ENCODE assay signal across 8 cellular contexts in genomic region chr10:29849434-29849833, GRCh38.
DNase-seq lines count a peak whose midpoint lies in the region; ATAC-seq and TF ChIP-seq lines count a peak whose summit lies in the region.
"Had no signal": no experiment of that assay in that cellular context is flagged by ENCODE, and none has a peak within 500 bp of the region (broad histone marks: within the 10 kb centered on the region; RNA-seq: fewer than 3 reads in every experiment).

No MANE protein-coding gene starts in this region.

- H3K27ac ChIP-seq in IMR-90 (ENCODE audit: insufficient read depth, low read length): peak overlapping the region; percentile 85
- H3K27ac ChIP-seq in thyroid gland: peak overlapping the region; percentile 1 to 68 (median 19)
- H3K27ac ChIP-seq in effector memory CD4-positive, alpha-beta T cell (ENCODE audit: insufficient read depth, low read length, poor library complexity, severe bottlenecking): no peak overlapping the region

- H4K20me1 ChIP-seq in IMR-90 (ENCODE audit: insufficient read depth, low read length): no peaks in the 10 kb centered on the region

- no peak overlapping the region for H2AK9ac ChIP-seq in IMR-90 (replicated peaks; ENCODE audit: low read depth, low read length, poor library complexity)

- dilution Hi-C loops in IMR-90 (cut with HindIII; ENCODE audit: low sequenced_read_pairs, unreplicated experiment): no loop called here

- peaks cover 5% of the 10 kb centered on the region; the same call in 1 of the 2 replicates for H3K9me1 ChIP-seq in IMR-90 (ENCODE audit: insufficient read depth, low read length)

- peak overlapping the region; percentile 85 for H3K4ac ChIP-seq in IMR-90 (ENCODE audit: low read depth, low read length)

- H3K36me3 ChIP-seq in IMR-90 (ENCODE audit: control insufficient read depth, insufficient read depth, low read length): no peaks in the 10 kb centered on the region
- H3K36me3 ChIP-seq in thyroid gland: no peaks in the 10 kb centered on the region
- H3K36me3 ChIP-seq in effector memory CD4-positive, alpha-beta T cell (ENCODE audit: control insufficient read depth, insufficient read depth, low read length): no peaks in the 10 kb centered on the region

- H3K27me3 ChIP-seq in IMR-90 (ENCODE audit: control insufficient read depth, insufficient read depth, low read length): no peaks in the 10 kb centered on the region
- no peaks in the 10 kb centered on the region for H3K27me3 ChIP-seq in thyroid gland
- H3K27me3 ChIP-seq in effector memory CD4-positive, alpha-beta T cell (replicated peaks; ENCODE audit: control insufficient read depth, insufficient read depth, low read length, poor library complexity, severe bottlenecking): no peaks in the 10 kb centered on the region

- peak overlapping the region; percentile 73 for H2BK5ac ChIP-seq in IMR-90 (ENCODE audit: low read depth, low read length, poor library complexity, severe bottlenecking)

- H3K14ac ChIP-seq in IMR-90 (replicated peaks; ENCODE audit: low read depth, low read length): peak overlapping the region; percentile 88

- peak overlapping the region; percentile 90 for H3K23ac ChIP-seq in IMR-90 (ENCODE audit: low read depth, low read length)

- no peaks in the 10 kb centered on the region for H3K79me1 ChIP-seq in IMR-90 (ENCODE audit: low read depth in 1 of 2, low read length in 2 of 2)

- no TSS peak for BruUV-seq in IMR-90 (replicated peaks; lab: Mats Ljungman, UMichigan)

- WGBS in IMR-90 (ENCODE audit: extremely low coverage in 2 of 2, insufficient read length in 1 of 2), 2 experiments: 0% methylated on average over 4 of the region's 5 CpGs; no CpG with 5 or more reads in 1 of the 2 experiments
- WGBS in thyroid gland, 2 donors: 36 to 47% methylated on average over 5 of the region's 5 CpGs

- TF ChIP-seq POLR2A in IMR-90 (IDR thresholded peaks at IDR 0.05; ENCODE audit: low read depth, low read length): no peak
- TF ChIP-seq POLR2A in thyroid gland (IDR thresholded peaks at IDR 0.05): no peak

- H3K56ac ChIP-seq in IMR-90 (ENCODE audit: extremely low read depth, insufficient read depth, low read length): peak overlapping the region; percentile 74

- H3K4me3 ChIP-seq in IMR-90 (ENCODE audit: insufficient read depth, low read depth, low read length) (peak overlapping the region; percentile 23), astrocyte of the cerebellum (ENCODE audit: low read depth, low read length) (no peak overlapping the region), thyroid gland (replicated peaks in 1 of 3) (no peak overlapping the region)
- H3K4me3 ChIP-seq in effector memory CD4-positive, alpha-beta T cell (ENCODE audit: insufficient read depth, low read depth, low read length, poor library complexity, severe bottlenecking): no peak overlapping the region

- peak overlapping the region; percentile 93 for H2BK20ac ChIP-seq in IMR-90 (ENCODE audit: low read depth, low read length)

- intact Hi-C loops in IMR-90 (cut with micrococcal nuclease): no loop called here
- intact Hi-C loops in thyroid gland (cut with DNase I): no loop called here

- H4K5ac ChIP-seq in IMR-90 (ENCODE audit: low read depth, low read length): peak overlapping the region; percentile 48

- peak overlapping the region; percentile 67 for H3K18ac ChIP-seq in IMR-90 (ENCODE audit: low read depth, low read length)

- H3K4me1 ChIP-seq in IMR-90 (ENCODE audit: control insufficient read depth, insufficient read depth, low read length) (peaks cover 5% of the 10 kb centered on the region), thyroid gland (peaks cover 0 to 22% of the 10 kb centered on the region in 2 donors)
- no peaks in the 10 kb centered on the region for H3K4me1 ChIP-seq in effector memory CD4-positive, alpha-beta T cell (ENCODE audit: control insufficient read depth, insufficient read depth, low read length, poor library complexity, severe bottlenecking)

- no peak for TF ChIP-seq CTCF in IMR-90 (conservative IDR thresholded peaks at IDR 0.05; ENCODE audit: low read depth, low read length)
- no peak for TF ChIP-seq CTCF in astrocyte of the cerebellum (IDR thresholded peaks at IDR 0.05; ENCODE audit: low read depth, low read length, missing control alignments)
- TF ChIP-seq CTCF in thyroid gland (IDR thresholded peaks at IDR 0.05): no peak

- H2AK5ac ChIP-seq in IMR-90 (ENCODE audit: low read depth, low read length): peak overlapping the region; percentile 18; the same call in 1 of the 2 replicates

- ATAC-seq in IMR-90 (ENCODE audit: low read depth) (peak; percentile 92), left lobe of liver (peak; percentile 41)

- peak; percentile 34; the same call in 1 of the 2 replicates for TF ChIP-seq RAD21 in IMR-90 (IDR thresholded peaks at IDR 0.05; ENCODE audit: low read length)

- H3K9me3 ChIP-seq in IMR-90 (ENCODE audit: control insufficient read depth, insufficient read depth, low read length): peaks cover 2% of the 10 kb centered on the region
- H3K9me3 ChIP-seq in thyroid gland: no peaks in the 10 kb centered on the region
- H3K9me3 ChIP-seq in effector memory CD4-positive, alpha-beta T cell (ENCODE audit: control insufficient read depth, low read length): no peaks in the 10 kb centered on the region

- CTCF ChIA-PET in IMR-90 (lab: Yijun Ruan, JAX): no interaction called here

- H4K8ac ChIP-seq in IMR-90 (ENCODE audit: low read depth in 2 of 2, low read length in 2 of 2): peak overlapping the region; percentile 69 to 90

- H4K91ac ChIP-seq in IMR-90 (ENCODE audit: insufficient read depth, low read depth, low read length): peak overlapping the region; percentile 62

- in situ Hi-C loops in IMR-90 (cut with MboI; ENCODE audit: low sequenced_read_pairs): no loop called here
- in situ Hi-C loops in astrocyte of the cerebellum (cut with HindIII; ENCODE audit: low sequenced_read_pairs): no loop called here

- peak overlapping the region; percentile 94 for H2BK120ac ChIP-seq in IMR-90 (ENCODE audit: low read depth, low read length)

- H3K9ac ChIP-seq in IMR-90 (ENCODE audit: low read depth, low read length): peak overlapping the region; percentile 61

- peak overlapping the region; percentile 60 for H2AFZ ChIP-seq in IMR-90 (replicated peaks; ENCODE audit: low read length, poor library complexity)

- peak overlapping the region; percentile 72; the same call in 2 of the 3 replicates for H2BK15ac ChIP-seq in IMR-90 (ENCODE audit: low read depth, low read length)

- POLR2A ChIA-PET in IMR-90 (lab: Charles Lee; ENCODE audit: unreplicated experiment): interaction anchor here (0.6 kb wide), 1 partner anchor 204 kb away, joined by 4 read pairs; no protein-coding TSS in a partner anchor

- peak overlapping the region; percentile 60 for H3K4me2 ChIP-seq in IMR-90 (ENCODE audit: low read depth, low read length)

- DNase-seq in IMR-90 (peak; percentile 95), astrocyte of the cerebellum (ENCODE audit: low read depth) (peak; percentile 84), left lobe of liver (ENCODE audit: low spot score) (no peak), thyroid gland (no peak), retina (no peak)
- DNase-seq in activated CD4-positive, alpha-beta T cell treated with anti-CD3 and anti-CD28 coated beads for 1 hour: no peak
- DNase-seq in effector memory CD4-positive, alpha-beta T cell: no peak
- DNase-seq: kidney glomerular epithelial cell had no signal

TF ChIP-seq in IMR-90, 13 proteins besides CTCF, POLR2A, EP300 and RAD21:
- TF ChIP-seq MAZ (IDR thresholded peaks at IDR 0.05; ENCODE audit: borderline replicate concordance, low read depth, low read length): no peak
- no peak for TF ChIP-seq NFE2L2 (IDR thresholded peaks at IDR 0.05; ENCODE audit: low read depth, low read length)
- peak; percentile 38; the same call in 1 of the 2 replicates for TF ChIP-seq CEBPB (IDR thresholded peaks at IDR 0.05; ENCODE audit: low read depth, low read length)
- no peak for TF ChIP-seq USF2 (IDR thresholded peaks at IDR 0.05; ENCODE audit: low read depth, low read length)
- no peak for TF ChIP-seq SMC3 (IDR thresholded peaks at IDR 0.05; ENCODE audit: low read depth, low read length)
- TF ChIP-seq BHLHE40 (IDR thresholded peaks at IDR 0.05; ENCODE audit: low read depth, low read length): no peak; the same call in 1 of the 2 replicates
- no peak for TF ChIP-seq RFX5 (IDR thresholded peaks at IDR 0.05; ENCODE audit: low read depth, low read length)
- no peak for TF ChIP-seq MAFK (IDR thresholded peaks at IDR 0.05; ENCODE audit: low read depth, low read length)
- TF ChIP-seq MXI1 (IDR thresholded peaks at IDR 0.05; ENCODE audit: borderline replicate concordance, low read depth, low read length): 0 out of 2 replicates have a peak, but pooled peaks have one; percentile 35
- TF ChIP-seq CHD1 (IDR thresholded peaks at IDR 0.05; ENCODE audit: low read depth, low read length): no peak
- TF ChIP-seq FOS (IDR thresholded peaks at IDR 0.05; ENCODE audit: low read depth, low read length): no peak
- TF ChIP-seq, protein P1, sequence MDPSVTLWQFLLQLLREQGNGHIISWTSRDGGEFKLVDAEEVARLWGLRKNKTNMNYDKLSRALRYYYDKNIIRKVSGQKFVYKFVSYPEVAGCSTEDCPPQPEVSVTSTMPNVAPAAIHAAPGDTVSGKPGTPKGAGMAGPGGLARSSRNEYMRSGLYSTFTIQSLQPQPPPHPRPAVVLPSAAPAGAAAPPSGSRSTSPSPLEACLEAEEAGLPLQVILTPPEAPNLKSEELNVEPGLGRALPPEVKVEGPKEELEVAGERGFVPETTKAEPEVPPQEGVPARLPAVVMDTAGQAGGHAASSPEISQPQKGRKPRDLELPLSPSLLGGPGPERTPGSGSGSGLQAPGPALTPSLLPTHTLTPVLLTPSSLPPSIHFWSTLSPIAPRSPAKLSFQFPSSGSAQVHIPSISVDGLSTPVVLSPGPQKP (IDR thresholded peaks at IDR 0.05; ENCODE audit: borderline replicate concordance, low read depth, low read length): no peak
- peak; percentile 9 for TF ChIP-seq RCOR1 (IDR thresholded peaks at IDR 0.05; ENCODE audit: insufficient replicate concordance, low read length)

Comparison
In these comparisons a context has a peak if more than half of its experiments do, and no peak if none do; other contexts are left out.
1. DNase-seq: peak in IMR-90 (single experiment) and astrocyte of the cerebellum (single experiment); none in left lobe of liver (single experiment), thyroid gland (0 of 2), activated CD4-positive, alpha-beta T cell treated with anti-CD3 and anti-CD28 coated beads for 1 hour (single experiment), retina (single experiment) and effector memory CD4-positive, alpha-beta T cell (0 of 3).